27 cellular contexts compared by ENCODE assay signal in the genomic region with DNA sequence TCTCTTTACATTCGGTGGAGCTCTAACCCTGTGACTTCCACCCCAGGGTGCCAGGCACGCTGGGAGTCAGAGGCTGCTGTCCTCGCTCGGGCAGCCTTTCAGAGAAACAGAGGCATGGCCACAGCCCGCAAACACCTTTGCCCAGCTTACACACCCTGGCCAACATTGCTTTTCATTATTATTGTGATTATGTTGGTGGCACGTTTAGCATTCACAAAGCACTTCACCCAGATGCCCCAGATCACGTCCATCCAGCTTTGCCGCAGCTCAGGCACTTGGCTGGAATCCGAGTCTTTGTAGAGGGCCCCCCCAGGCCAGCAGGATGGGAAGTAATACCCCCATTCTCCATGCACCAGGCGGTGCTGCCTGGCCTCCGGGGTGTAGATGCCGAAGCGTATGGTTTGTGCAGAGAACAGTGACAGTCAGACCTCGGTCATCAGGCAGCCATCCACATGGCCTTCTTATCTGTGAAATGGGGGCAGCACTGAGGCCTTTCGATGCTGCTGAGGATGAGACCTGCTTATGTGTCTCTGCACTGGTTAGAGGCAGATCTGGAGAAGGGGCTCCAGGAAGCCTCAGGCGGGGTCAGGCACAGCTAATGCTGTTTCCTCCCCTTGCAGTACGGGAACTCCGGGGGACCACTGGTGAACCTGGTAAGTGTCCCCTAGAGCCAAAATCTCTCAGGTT. TPM values are rescaled to one million over a fixed set of nuclear protein-coding genes. Genes with fewer than 3 reads are reported as not detected.
DNase-seq lines count a peak whose midpoint lies in the region; ATAC-seq, FAIRE-seq and TF ChIP-seq lines count a peak whose summit lies in the region.
"Had no signal": no experiment of that assay in that cellular context is flagged by ENCODE, and none has a peak within 500 bp of the region (broad histone marks: within the 10 kb centered on the region; RNA-seq: fewer than 3 reads in every experiment).

No MANE protein-coding gene starts in this region.

- TF ChIP-seq EP300 in ovary (IDR thresholded peaks at IDR 0.05) (no peak), gastroesophageal sphincter (IDR thresholded peaks at IDR 0.05) (no peak)

- TF ChIP-seq CTCF in heart right ventricle (IDR thresholded peaks at IDR 0.05) (no peak), kidney (IDR thresholded peaks at IDR 0.05; ENCODE audit: borderline replicate concordance, extremely low read depth, insufficient read depth) (no peak), ovary (IDR thresholded peaks at IDR 0.05) (no peak), brain microvascular endothelial cell (IDR thresholded peaks at IDR 0.05; ENCODE audit: low read depth, low read length, missing control alignments) (no peak), gastroesophageal sphincter (IDR thresholded peaks at IDR 0.05) (no peak), adrenal gland (IDR thresholded peaks at IDR 0.05) (no peak)

- peaks cover 0 to 3% (median 0%) of the 10 kb centered on the region in 9 donors for H3K4me1 ChIP-seq in heart right ventricle
- H3K4me1 ChIP-seq in kidney (ENCODE audit: control insufficient read depth in 1 of 2, insufficient read depth in 1 of 2, low read depth in 1 of 2, low read length in 2 of 2): no peaks in the 10 kb centered on the region
- no peaks in the 10 kb centered on the region for H3K4me1 ChIP-seq in ovary (ENCODE audit: insufficient read depth)
- H3K4me1 ChIP-seq in aorta (ENCODE audit: control insufficient read depth in 1 of 2, insufficient read depth in 2 of 2, low read length in 2 of 2): no peaks in the 10 kb centered on the region
- no peaks in the 10 kb centered on the region for H3K4me1 ChIP-seq in gastroesophageal sphincter
- H3K4me1 ChIP-seq in adrenal gland (replicated peaks in 1 of 2): no peaks in the 10 kb centered on the region

- TF ChIP-seq POLR2A in ovary (IDR thresholded peaks at IDR 0.05) (no peak), gastroesophageal sphincter (IDR thresholded peaks at IDR 0.05) (no peak), adrenal gland (IDR thresholded peaks at IDR 0.05) (no peak)

- H3K9ac ChIP-seq in kidney (ENCODE audit: low read length in 2 of 2): no peak overlapping the region

- intact Hi-C loops in cardiac septum (cut with DNase I): no loop called here
- intact Hi-C loops in heart right ventricle (cut with DNase I): no loop called here
- intact Hi-C loops in kidney (cut with DNase I): no loop called here
- intact Hi-C loops in ovary (cut with DNase I): no loop called here
- intact Hi-C loops in aorta (cut with DNase I): no loop called here
- intact Hi-C loops in adrenal gland (cut with DNase I): no loop called here

- H3K4me3 ChIP-seq in heart right ventricle (no peak overlapping the region), kidney (ENCODE audit: low read length in 2 of 2) (no peak overlapping the region), ovary (no peak overlapping the region), aorta (ENCODE audit: low read length in 2 of 2) (no peak overlapping the region), brain microvascular endothelial cell (ENCODE audit: low read depth, low read length) (no peak overlapping the region), gastroesophageal sphincter (no peak overlapping the region), adrenal gland (no peak overlapping the region)
- H3K4me3 ChIP-seq: SK-N-MC had no signal

- H3K27ac ChIP-seq in heart right ventricle (no peak overlapping the region), kidney (ENCODE audit: low read depth in 2 of 2, low read length in 2 of 2) (no peak overlapping the region), ovary (no peak overlapping the region), aorta (ENCODE audit: low read depth in 1 of 2, low read length in 2 of 2) (no peak overlapping the region), brain microvascular endothelial cell (no peak overlapping the region), gastroesophageal sphincter (no peak overlapping the region), adrenal gland (no peak overlapping the region)
- H3K27ac ChIP-seq: C4-2B, SK-N-MC had no signal

- no peak for ATAC-seq in heart right ventricle
- no peak for ATAC-seq in aorta (ENCODE audit: low FRiP score)
- ATAC-seq in gastroesophageal sphincter: no peak
- ATAC-seq: HCT116 had no signal

- WGBS in heart right ventricle, 2 donors: 92 to 93% methylated on average over 18 of the region's 18 CpGs
- 91 to 92% (median 91%) methylated on average over 18 of the region's 18 CpGs for WGBS in ovary, 3 donors
- WGBS in aorta, 2 donors: 92 to 93% methylated on average over 18 of the region's 18 CpGs
- WGBS in gastroesophageal sphincter (ENCODE audit: low coverage in 1 of 2), 2 donors: 93 to 100% methylated on average over 2 to 4 of the region's 18 CpGs
- WGBS in adrenal gland, 4 donors: 84 to 92% (median 89%) methylated on average over 12 to 18 of the region's 18 CpGs

- H3K36me3 ChIP-seq in heart right ventricle: peaks cover 0 to 80% (median 0%) of the 10 kb centered on the region in 9 donors
- H3K36me3 ChIP-seq in kidney (ENCODE audit: control insufficient read depth in 1 of 2, insufficient read depth in 2 of 2, low read length in 2 of 2): no peaks in the 10 kb centered on the region
- no peaks in the 10 kb centered on the region for H3K36me3 ChIP-seq in ovary
- no peaks in the 10 kb centered on the region for H3K36me3 ChIP-seq in aorta (ENCODE audit: control insufficient read depth in 1 of 2, insufficient read depth in 2 of 2, low read length in 1 of 2)
- no peaks in the 10 kb centered on the region for H3K36me3 ChIP-seq in brain microvascular endothelial cell (replicated peaks)
- H3K36me3 ChIP-seq in gastroesophageal sphincter: peaks cover 0 to 75% of the 10 kb centered on the region in 2 donors
- no peaks in the 10 kb centered on the region for H3K36me3 ChIP-seq in adrenal gland (replicated peaks in 1 of 2)

- no peak for FAIRE-seq in kidney (lab: Jason Lieb, UNC)
- FAIRE-seq: D721Med, GM19239, H1 had no signal

- H3K27me3 ChIP-seq in heart right ventricle (no peaks in the 10 kb centered on the region), ovary (no peaks in the 10 kb centered on the region), aorta (ENCODE audit: control insufficient read depth in 1 of 2, insufficient read depth in 2 of 2, low read length in 1 of 2) (no peaks in the 10 kb centered on the region), brain microvascular endothelial cell (replicated peaks) (no peaks in the 10 kb centered on the region), gastroesophageal sphincter (no peaks in the 10 kb centered on the region), adrenal gland (no peaks in the 10 kb centered on the region)

- peak; percentile 49 for DNase-seq in cardiac septum (ENCODE audit: low spot score)
- no peak for DNase-seq in heart right ventricle
- DNase-seq in kidney: peak; percentile 47
- DNase-seq in ovary: peak in 4 of 5 donors; percentile 4 to 7 (median 6)
- peak; percentile 33 to 70 for DNase-seq in aorta
- no peak for DNase-seq in brain microvascular endothelial cell
- no peak for DNase-seq in adrenal gland
- DNase-seq: 8988T, AML-193, DMS53, GDM1, KBM-7, MM.1S, NCI-H1092 treated with DMSO at 0.1 percent for 48 hours, NCI-H1436 treated with DMSO at 0.1 percent for 48 hours, NCI-H2029 treated with DMSO at 0.1 percent for 48 hours, NCI-H345, NCI-H524, OCI-M1, SHP77 treated with DMSO at 0.1 percent for 48 hours had no signal

- in situ Hi-C loops in brain microvascular endothelial cell (cut with HindIII; ENCODE audit: low pct_ligation_motif_present, low sequenced_read_pairs): no loop called here

- H3K9me3 ChIP-seq in heart right ventricle: no peaks in the 10 kb centered on the region
- no peaks in the 10 kb centered on the region for H3K9me3 ChIP-seq in kidney (ENCODE audit: control insufficient read depth in 1 of 2, low read length in 2 of 2)
- no peaks in the 10 kb centered on the region for H3K9me3 ChIP-seq in ovary
- no peaks in the 10 kb centered on the region for H3K9me3 ChIP-seq in aorta (ENCODE audit: control insufficient read depth, low read length)
- H3K9me3 ChIP-seq in gastroesophageal sphincter: no peaks in the 10 kb centered on the region
- H3K9me3 ChIP-seq in adrenal gland (replicated peaks in 1 of 3): no peaks in the 10 kb centered on the region

RNA-seq across cellular contexts. Expression of gene HTRA3, which starts 22.3 kb away (rescaled TPM):
- total RNA-seq in cardiac septum (50.8 TPM), heart right ventricle (10 to 100 TPM; 20.2 to 82.5 (median 54.2) TPM), kidney (1.7 TPM), ovary (100 to 1,000 TPM in 1 of 7 donors, 10 to 100 TPM in 6; 36.2 to 160 (median 62.3) TPM), aorta (100 to 1,000 TPM in 1 of 2 donors, 10 to 100 TPM in 1; 31.8 to 129 TPM), gastroesophageal sphincter (10 to 100 TPM; 30.2 to 80.5 (median 59.9) TPM), adrenal gland (10 to 100 TPM in 1 of 8 donors, 1 to 10 TPM in 7; 2.3 to 10.6 (median 4.0) TPM)
- polyA plus RNA-seq in heart right ventricle (10 to 100 TPM; 51.8 to 56.7 TPM), kidney (ENCODE audit: insufficient read depth, low read depth, low replicate concordance) (6.5 TPM), ovary (100 to 1,000 TPM; 122 to 163 TPM), aorta (1 to 10 TPM; 1.1 to 5.2 TPM), adrenal gland (10 to 100 TPM in 1 of 3 donors, 1 to 10 TPM in 2; 1.6 to 14.0 (median 4.0) TPM)

Comparison
In these comparisons a context has a peak if more than half of its experiments do, and no peak if none do; other contexts are left out.
1. DNase-seq: peak in cardiac septum (single experiment), kidney (single experiment), ovary (4 of 5) and aorta (2 of 2); none in heart right ventricle (0 of 2), brain microvascular endothelial cell (single experiment) and adrenal gland (0 of 7).